In the genomic region with DNA sequence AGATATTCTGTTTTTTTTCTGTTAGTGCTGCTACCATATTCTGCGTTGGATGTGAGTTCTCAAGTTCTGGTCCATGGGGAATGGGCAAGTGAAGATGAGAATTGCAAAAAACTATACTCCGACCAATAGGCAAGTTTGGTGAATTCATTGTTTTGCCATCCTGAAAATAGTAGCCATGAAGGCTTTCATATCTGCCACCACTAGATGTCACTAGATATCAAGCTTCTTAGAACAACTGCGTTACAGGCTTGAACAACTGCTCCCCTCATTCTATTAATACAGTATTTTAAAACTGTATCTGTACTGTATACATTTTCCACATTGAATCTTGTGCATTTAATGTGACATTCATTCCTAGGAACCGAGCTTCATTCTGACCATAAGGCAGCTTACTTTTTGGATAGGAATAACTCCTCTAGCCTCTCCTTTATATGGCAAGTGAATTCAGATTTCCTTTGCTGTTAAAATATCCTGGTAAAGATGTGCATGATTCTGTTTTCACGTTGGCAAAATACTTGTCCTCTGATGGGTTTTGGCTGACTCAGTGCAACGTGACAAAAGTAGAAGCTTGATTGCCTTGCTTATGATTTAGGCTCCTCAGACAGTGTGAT, we compare ENCODE assay signal across 8 cellular contexts.
DNase-seq lines count a peak whose midpoint lies in the region; FAIRE-seq and TF ChIP-seq lines count a peak whose summit lies in the region.

No MANE protein-coding gene starts in this region.

- no peaks in the 10 kb centered on the region for H3K9me3 ChIP-seq in NT2/D1 (ENCODE audit: insufficient read depth, low read length)
- H3K9me3 ChIP-seq in thyroid gland, result no peaks in the 10 kb centered on the region

- intact Hi-C loops in thyroid gland (cut with DNase I), result loop anchor here (5.0 kb wide), 1 partner anchor 450 kb away; no protein-coding TSS in a partner anchor

- FAIRE-seq in bronchial epithelial cell (lab: Jason Lieb, UNC), result no peak

- DNase-seq in D341Med (ENCODE audit: low spot score) (peak; percentile 56), GM19240 (ENCODE audit: insufficient read length, low spot score) (peak; percentile 26), HuH-7 (ENCODE audit: low spot score) (peak; percentile 39), NT2/D1 (ENCODE audit: low read depth, low spot score) (peak; percentile 43), bronchial epithelial cell (ENCODE audit: low read depth) (peak; percentile 70), kidney epithelial cell (ENCODE audit: low read depth) (peak; percentile 18), thyroid gland (no peak), T1000 (lab: John Stamatoyannopoulos, UW) (no peak)

- TF ChIP-seq CTCF in bronchial epithelial cell (IDR thresholded peaks at IDR 0.05; ENCODE audit: insufficient read depth, low read length, severe bottlenecking) (peak; percentile 70), kidney epithelial cell (IDR thresholded peaks at IDR 0.05; ENCODE audit: insufficient read depth, low read length, poor library complexity, severe bottlenecking) (peak; percentile 71), thyroid gland (IDR thresholded peaks at IDR 0.05) (peak; percentile 44 to 90 (median 73))

- no peak overlapping the region for H3K9ac ChIP-seq in NT2/D1 (ENCODE audit: insufficient read length, low read depth)

- H3K36me3 ChIP-seq in NT2/D1 (ENCODE audit: insufficient read depth, insufficient read length, low read length), result no peaks in the 10 kb centered on the region
- H3K36me3 ChIP-seq in bronchial epithelial cell (ENCODE audit: control insufficient read depth, insufficient read depth, low read length), result no peaks in the 10 kb centered on the region
- H3K36me3 ChIP-seq in kidney epithelial cell (ENCODE audit: control insufficient read depth, insufficient read depth, low read length), result no peaks in the 10 kb centered on the region
- no peaks in the 10 kb centered on the region for H3K36me3 ChIP-seq in thyroid gland

- no peak for TF ChIP-seq POLR2A in thyroid gland (IDR thresholded peaks at IDR 0.05)

- no peak overlapping the region for H3K27ac ChIP-seq in thyroid gland

- WGBS in thyroid gland, 2 donors, result 7 to 12% methylated on average over 6 of the region's 6 CpGs

- H3K4me3 ChIP-seq in NT2/D1 (ENCODE audit: insufficient read length, low read depth) (no peak overlapping the region), bronchial epithelial cell (ENCODE audit: low read depth, low read length) (no peak overlapping the region), kidney epithelial cell (ENCODE audit: low read depth, low read length) (no peak overlapping the region), thyroid gland (replicated peaks in 1 of 3) (no peak overlapping the region)

- H3K4me1 ChIP-seq in NT2/D1 (ENCODE audit: insufficient read depth, insufficient read length) (no peaks in the 10 kb centered on the region), thyroid gland (peaks cover 5 to 7% of the 10 kb centered on the region in 2 donors)

- H3K27me3 ChIP-seq in NT2/D1 (ENCODE audit: insufficient read depth, insufficient read length) (no peaks in the 10 kb centered on the region), bronchial epithelial cell (ENCODE audit: control insufficient read depth, insufficient read depth, low read length) (no peaks in the 10 kb centered on the region), kidney epithelial cell (ENCODE audit: control insufficient read depth, insufficient read depth, low read length) (peaks cover 9% of the 10 kb centered on the region), thyroid gland (no peaks in the 10 kb centered on the region)

Comparison
In these comparisons a context has a peak if more than half of its experiments do, and no peak if none do; other contexts are left out.
1. DNase-seq: peak in D341Med (single experiment), GM19240 (single experiment), HuH-7 (single experiment), NT2/D1 (single experiment), bronchial epithelial cell (single experiment) and kidney epithelial cell (single experiment); none in thyroid gland (0 of 2) and T1000 (single experiment).
2. Peak in every context shown above with its lines, with median percentiles within 50 percentile points of each other: CTCF ChIP-seq.